Comparison of ENCODE assay signal across 8 cellular contexts in the genomic region with DNA sequence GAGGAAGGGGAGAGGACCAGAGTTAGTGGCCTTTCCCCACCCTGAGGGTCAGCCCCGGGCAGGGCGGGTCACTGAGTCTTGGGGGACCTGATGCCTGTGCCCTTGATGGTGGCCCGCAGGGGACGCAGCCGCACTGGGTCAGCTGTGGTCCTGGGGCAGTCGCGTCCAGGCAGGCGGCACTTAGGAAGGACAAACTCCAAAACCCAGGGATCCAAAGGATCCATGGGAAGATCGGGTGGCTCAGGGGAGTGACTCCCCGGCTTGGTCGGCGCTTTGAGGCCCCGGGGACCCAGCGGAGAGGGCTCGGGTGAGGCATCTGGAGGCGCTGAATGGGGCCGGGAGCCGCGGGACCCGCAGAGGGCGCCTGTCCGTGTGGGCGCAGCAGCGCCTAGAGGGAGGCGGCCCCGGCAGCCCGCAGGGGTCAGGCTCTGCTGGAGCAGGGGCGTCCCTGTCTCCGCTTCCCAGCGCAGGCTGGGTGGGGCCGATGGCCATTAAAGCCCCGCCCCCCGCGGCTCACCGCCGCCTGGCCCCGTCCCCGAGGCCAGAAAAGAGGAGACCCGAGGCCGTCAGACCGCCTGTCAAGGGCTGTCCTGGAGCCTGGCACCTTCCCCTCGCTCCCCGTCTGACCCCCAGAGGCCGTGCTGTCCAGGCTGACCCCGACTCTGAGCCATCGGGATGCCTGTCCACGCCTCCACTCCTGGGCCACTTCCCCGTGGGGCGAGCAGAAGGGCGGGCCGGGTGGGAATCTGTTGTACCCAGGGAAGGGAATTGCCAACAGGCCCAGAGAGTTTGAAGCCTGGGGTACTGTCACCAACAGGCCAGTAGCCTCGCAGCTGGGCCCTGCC.
A peak's percentile ranks its signal among the peaks of the same experiment; 100 is the strongest.
DNase-seq lines count a peak whose midpoint lies in the region; ATAC-seq and TF ChIP-seq lines count a peak whose summit lies in the region.

No MANE protein-coding gene starts in this region.

- in situ Hi-C loops in astrocyte of the spinal cord (cut with HindIII; ENCODE audit: low sequenced_read_pairs): no loop called here

- peak; percentile 77 for DNase-seq in AG08395 (ENCODE audit: low spot score)
- DNase-seq in HUDEP-2 (lab: John Stamatoyannopoulos, UW; ENCODE audit: unreplicated experiment in 76 of 76): peak in 39 of 76 experiments; percentile 4 to 59 (median 33)
- peak; percentile 18 for DNase-seq in astrocyte of the spinal cord (ENCODE audit: low read depth, low spot score)
- DNase-seq in islet precursor cell: peak; percentile 94
- peak; percentile 18 for DNase-seq in stimulated activated CD4-positive, alpha-beta T cell treated with anti-CD3 and anti-CD28 coated beads, Interleukin-1b, Interleukin-23, amount 100 ng/mL, for 48 hours
- DNase-seq in NCI-H1105 treated with DMSO at 0.1 percent for 48 hours (lab: John Stamatoyannopoulos, UW): no peak
- no peak for DNase-seq in NCI-H2196 treated with DMSO at 0.1 percent for 48 hours (lab: John Stamatoyannopoulos, UW; ENCODE audit: unreplicated experiment)

- ATAC-seq in GM19351 (IDR thresholded peaks at IDR 0.05; ENCODE audit: unreplicated experiment): no peak

- H3K4me3 ChIP-seq in astrocyte of the spinal cord (ENCODE audit: low read depth, low read length): no peak overlapping the region

- peak; percentile 29 for TF ChIP-seq CTCF in astrocyte of the spinal cord (IDR thresholded peaks at IDR 0.05; ENCODE audit: low read depth, low read length)

Comparison
In these comparisons a context has a peak if more than half of its experiments do, and no peak if none do; other contexts are left out.
1. DNase-seq: peak in AG08395 (single experiment), HUDEP-2 (39 of 76), astrocyte of the spinal cord (single experiment), islet precursor cell (single experiment) and stimulated activated CD4-positive, alpha-beta T cell treated with anti-CD3 and anti-CD28 coated beads, Interleukin-1b, Interleukin-23, amount 100 ng/mL, for 48 hours (single experiment); none in NCI-H1105 treated with DMSO at 0.1 percent for 48 hours (single experiment) and NCI-H2196 treated with DMSO at 0.1 percent for 48 hours (single experiment).